8 cellular contexts compared by ENCODE assay signal in genomic region chr11:122754553-122755322, GRCh38.
DNase-seq lines count a peak whose midpoint lies in the region; ATAC-seq and TF ChIP-seq lines count a peak whose summit lies in the region.

No MANE protein-coding gene starts in this region.

- CTCF ChIA-PET in OCI-LY7 (lab: Charles Lee; ENCODE audit: unreplicated experiment): interaction anchor here (0.5 to 3.4 kb wide), 19 partner anchors 7 to 506 kb away, joined by 3 to 32 read pairs (median 9); partner anchors contain the start of gene UBASH3B

- H3K36me3 ChIP-seq in BE2C: no peaks in the 10 kb centered on the region
- no peaks in the 10 kb centered on the region for H3K36me3 ChIP-seq in OCI-LY7 (ENCODE audit: insufficient read depth, low read length)
- no peaks in the 10 kb centered on the region for H3K36me3 ChIP-seq in neural progenitor cell

- H3K27me3 Mint-ChIP-seq in brain (peaks cover 4% of the 10 kb centered on the region), neural progenitor cell (ENCODE audit: insufficient read depth, low read depth) (peaks cover 2% of the 10 kb centered on the region)

- no TSS peak for BruUV-seq in OCI-LY7 (replicated peaks; lab: Mats Ljungman, UMichigan)

- no peaks in the 10 kb centered on the region for H3K9me3 Mint-ChIP-seq in brain
- no peaks in the 10 kb centered on the region for H3K9me3 Mint-ChIP-seq in neural progenitor cell

- TF ChIP-seq CTCF in BE2C (IDR thresholded peaks at IDR 0.05; ENCODE audit: low read depth, low read length): peak; percentile 46
- TF ChIP-seq CTCF in OCI-LY7 (conservative IDR thresholded peaks at IDR 0.05; ENCODE audit: low read length): peak; percentile 88
- peak; percentile 34 to 39 for TF ChIP-seq CTCF in brain (conservative IDR thresholded peaks at IDR 0.05)
- peak; percentile 62 for TF ChIP-seq CTCF in neural progenitor cell (IDR thresholded peaks at IDR 0.05)

- H3K27ac Mint-ChIP-seq in brain (peak overlapping the region in 2 of 5 experiments; percentile 47 to 56), neural progenitor cell (no peak overlapping the region)

- no peak overlapping the region for H3K9ac ChIP-seq in neural progenitor cell

- H3K4me1 Mint-ChIP-seq in brain (peaks cover 58% of the 10 kb centered on the region), neural progenitor cell (peaks cover 2% of the 10 kb centered on the region)

- H3K4me1 ChIP-seq in BE2C (no peaks in the 10 kb centered on the region), OCI-LY7 (ENCODE audit: insufficient read depth, low read length, poor library complexity, severe bottlenecking) (peaks cover 71% of the 10 kb centered on the region), neural progenitor cell (peaks cover 9% of the 10 kb centered on the region)

- H3F3A ChIP-seq in neural progenitor cell (ENCODE audit: low read depth): peaks cover 10% of the 10 kb centered on the region

- H3K36me3 Mint-ChIP-seq in brain (no peaks in the 10 kb centered on the region), neural progenitor cell (no peaks in the 10 kb centered on the region)

- no peak overlapping the region for H3K4me3 ChIP-seq in BE2C (ENCODE audit: low read depth, low read length)
- no peak overlapping the region for H3K4me3 ChIP-seq in OCI-LY7 (ENCODE audit: low read depth, low read length, poor library complexity, severe bottlenecking)
- H3K4me3 ChIP-seq in neural progenitor cell: no peak overlapping the region

- ATAC-seq in GM19351 (IDR thresholded peaks at IDR 0.05; ENCODE audit: unreplicated experiment) (peak; percentile 45), HG02798 (IDR thresholded peaks at IDR 0.05; ENCODE audit: poor library complexity, unreplicated experiment) (no peak)

- H2AFZ ChIP-seq in OCI-LY7 (ENCODE audit: low read length) (no peak overlapping the region), neural progenitor cell (replicated peaks) (peak overlapping the region; percentile 36)

- H3K9me3 ChIP-seq in BE2C: no peaks in the 10 kb centered on the region
- H3K9me3 ChIP-seq in OCI-LY7 (ENCODE audit: low read length): no peaks in the 10 kb centered on the region
- no peaks in the 10 kb centered on the region for H3K9me3 ChIP-seq in neural progenitor cell (ENCODE audit: low read depth)

- no peaks in the 10 kb centered on the region for H4K20me1 ChIP-seq in OCI-LY7 (ENCODE audit: insufficient read depth, low read length)
- H4K20me1 ChIP-seq in neural progenitor cell (ENCODE audit: low read depth): no peaks in the 10 kb centered on the region

- H3K4me3 Mint-ChIP-seq in brain (no peak overlapping the region), neural progenitor cell (no peak overlapping the region)

- H3K4me2 ChIP-seq in OCI-LY7 (ENCODE audit: low read length) (peak overlapping the region; percentile 51), neural progenitor cell (no peak overlapping the region)

- H3K27me3 ChIP-seq in BE2C (peaks cover 4% of the 10 kb centered on the region; the same call in 1 of the 2 replicates), neural progenitor cell (no peaks in the 10 kb centered on the region)

- intact Hi-C loops in OCI-LY7 (cut with micrococcal nuclease; ENCODE audit: unreplicated experiment): loop anchor here (1.0 to 10.0 kb wide), 3 partner anchors 37 to 510 kb away; partner anchors contain the start of gene HSPA8

- H3K79me2 ChIP-seq in OCI-LY7 (ENCODE audit: insufficient read depth, low read depth, low read length): peaks cover 12% of the 10 kb centered on the region; the same call in 1 of the 2 replicates
- H3K79me2 ChIP-seq in neural progenitor cell (ENCODE audit: low read depth): no peaks in the 10 kb centered on the region

- no peak for DNase-seq in BE2C
- DNase-seq in OCI-LY7 (ENCODE audit: low spot score): peak; percentile 82
- DNase-seq in neural progenitor cell (ENCODE audit: low spot score): peak; percentile 54
- DNase-seq in substantia nigra (lab: John Stamatoyannopoulos, UW): no peak
- no peak for DNase-seq in nucleus accumbens (lab: John Stamatoyannopoulos, UW)

- peak overlapping the region; percentile 70 for H3K27ac ChIP-seq in OCI-LY7 (ENCODE audit: low read depth, low read length, poor library complexity, severe bottlenecking)
- no peak overlapping the region for H3K27ac ChIP-seq in neural progenitor cell
- no peak overlapping the region for H3K27ac ChIP-seq in substantia nigra (ENCODE audit: low read depth, low read length, poor library complexity, severe bottlenecking)

- H3K9me2 ChIP-seq in OCI-LY7 (ENCODE audit: insufficient read depth, low read length): no peaks in the 10 kb centered on the region

- POLR2A ChIA-PET in OCI-LY7 (lab: Charles Lee): interaction anchor here (0.6 to 4.3 kb wide), 15 partner anchors 8 to 119 kb away, joined by 3 to 58 read pairs (median 13); partner anchors contain the start of gene UBASH3B

Comparison
In these comparisons a context has a peak if more than half of its experiments do, and no peak if none do; other contexts are left out.
1. DNase-seq: peak in OCI-LY7 (single experiment) and neural progenitor cell (single experiment); none in BE2C (single experiment), substantia nigra (0 of 49) and nucleus accumbens (0 of 56).
2. CTCF ChIP-seq: peak in every context shown above with its lines; median percentile 88 in OCI-LY7; 62 in neural progenitor cell; 46 in BE2C; 36 in brain.